ENCODE assay signal across 19 cellular contexts in genomic region chr2:46831037-46831868, GRCh38.
DNase-seq lines count a peak whose midpoint lies in the region; ATAC-seq and TF ChIP-seq lines count a peak whose summit lies in the region.
"Had no signal": no experiment of that assay in that cellular context is flagged by ENCODE, and none has a peak within 500 bp of the region (broad histone marks: within the 10 kb centered on the region; RNA-seq: fewer than 3 reads in every experiment).

No MANE protein-coding gene starts in this region.

- peak; percentile 76 for ATAC-seq in IMR-90 (ENCODE audit: low read depth)
- no peak for ATAC-seq in foreskin keratinocyte
- ATAC-seq in GM19395 (IDR thresholded peaks at IDR 0.05; ENCODE audit: unreplicated experiment) = no peak
- ATAC-seq: psoas muscle; stimulated activated naive B cell treated with anti-CD40 and anti-IgM and Interleukin-4, amounts not matched to agents 10 μg/mL and 1 μg/mL and 100 μg/mL, for 72 hours had no signal

- H3K4me2 ChIP-seq in IMR-90 (ENCODE audit: low read depth, low read length) = peak overlapping the region; percentile 37

- H3K27ac ChIP-seq in IMR-90 (ENCODE audit: insufficient read depth, low read length) = peak overlapping the region; percentile 97
- H3K27ac ChIP-seq in sigmoid colon = peak overlapping the region; percentile 10 to 35 (median 31)
- no peak overlapping the region for H3K27ac ChIP-seq in foreskin keratinocyte
- H3K27ac ChIP-seq: psoas muscle, SJCRH30 had no signal

- CTCF ChIA-PET in IMR-90 (lab: Yijun Ruan, JAX) = no interaction called here

- TF ChIP-seq POLR2A in IMR-90 (IDR thresholded peaks at IDR 0.05; ENCODE audit: low read depth, low read length) = no peak
- TF ChIP-seq POLR2A in sigmoid colon (IDR thresholded peaks at IDR 0.05) = no peak

- H3K9me3 ChIP-seq in IMR-90 (ENCODE audit: control insufficient read depth, insufficient read depth, low read length) (peaks cover 7% of the 10 kb centered on the region), sigmoid colon (no peaks in the 10 kb centered on the region)
- H3K9me3 ChIP-seq: psoas muscle had no signal

- H3K23ac ChIP-seq in IMR-90 (ENCODE audit: low read depth, low read length) = peak overlapping the region; percentile 80

- peak overlapping the region; percentile 100 for H3K18ac ChIP-seq in IMR-90 (ENCODE audit: low read depth, low read length)

- TF ChIP-seq EP300 in sigmoid colon (IDR thresholded peaks at IDR 0.05) = no peak

- peak overlapping the region; percentile 89 for H2BK120ac ChIP-seq in IMR-90 (ENCODE audit: low read depth, low read length)

- H4K5ac ChIP-seq in IMR-90 (ENCODE audit: low read depth, low read length) = peak overlapping the region; percentile 99

- DNase-seq in AG08396 (ENCODE audit: low spot score) (peak; percentile 0), IMR-90 (peak; percentile 76), fibroblast of peridontal ligament (ENCODE audit: extremely low read depth) (peak; percentile 86), sigmoid colon (no peak), NCI-H345 (lab: John Stamatoyannopoulos, UW) (no peak), foreskin keratinocyte (no peak), NCI-H526 (lab: John Stamatoyannopoulos, UW) (no peak)
- DNase-seq: activated CD4-positive, CD25-positive, alpha-beta regulatory T cell treated with anti-CD3 and anti-CD28 coated beads, Interleukin-2, amount 50 U/mL, for 72 hours; AML-193; aorta; Caco-2; NCI-H2029; NCI-H510A; nephron progenitor cell; psoas muscle; SJCRH30; stimulated activated naive B cell treated with anti-CD40 and anti-IgM and Interleukin-4, amounts not matched to agents 10 μg/mL and 1 μg/mL and 100 μg/mL, for 72 hours; T1000 had no signal

- no peak overlapping the region for H2AK9ac ChIP-seq in IMR-90 (replicated peaks; ENCODE audit: low read depth, low read length, poor library complexity)

- H3K4ac ChIP-seq in IMR-90 (ENCODE audit: low read depth, low read length) = peak overlapping the region; percentile 95

- WGBS in IMR-90 (ENCODE audit: extremely low coverage in 2 of 2, insufficient read length in 1 of 2), 2 experiments = no CpG with 5 or more reads among the region's 7 CpGs
- WGBS in sigmoid colon, 2 donors = 71 to 79% methylated on average over 7 of the region's 7 CpGs

- H4K20me1 ChIP-seq in IMR-90 (ENCODE audit: insufficient read depth, low read length) = no peaks in the 10 kb centered on the region

- H4K8ac ChIP-seq in IMR-90 (ENCODE audit: low read depth in 2 of 2, low read length in 2 of 2) = peak overlapping the region; percentile 88 to 90

- H3K14ac ChIP-seq in IMR-90 (replicated peaks; ENCODE audit: low read depth, low read length) = peak overlapping the region; percentile 59

- peaks cover 34% of the 10 kb centered on the region for H3K9me1 ChIP-seq in IMR-90 (ENCODE audit: insufficient read depth, low read length)

- peak overlapping the region; percentile 97 for H4K91ac ChIP-seq in IMR-90 (ENCODE audit: insufficient read depth, low read depth, low read length)

- H2BK15ac ChIP-seq in IMR-90 (ENCODE audit: low read depth, low read length) = peak overlapping the region; percentile 95; the same call in 2 of the 3 replicates

- H3K56ac ChIP-seq in IMR-90 (ENCODE audit: extremely low read depth, insufficient read depth, low read length) = peak overlapping the region; percentile 42

- no peak for TF ChIP-seq RAD21 in IMR-90 (IDR thresholded peaks at IDR 0.05; ENCODE audit: low read length)

- H3K79me1 ChIP-seq in IMR-90 (ENCODE audit: low read depth in 1 of 2, low read length in 2 of 2) = peaks cover 0 to 48% of the 10 kb centered on the region in 2 experiments; a peak in 2 of 4 replicates

- H3K9ac ChIP-seq in IMR-90 (ENCODE audit: low read depth, low read length) = peak overlapping the region; percentile 32; the same call in 1 of the 2 replicates

- no peak overlapping the region for H2AFZ ChIP-seq in IMR-90 (replicated peaks; ENCODE audit: low read length, poor library complexity)

- H3K4me3 ChIP-seq in IMR-90 (ENCODE audit: insufficient read depth, low read depth, low read length) (no peak overlapping the region), sigmoid colon (no peak overlapping the region)
- H3K4me3 ChIP-seq: psoas muscle, SJCRH30 had no signal

- dilution Hi-C loops in IMR-90 (cut with HindIII; ENCODE audit: low sequenced_read_pairs, unreplicated experiment) = no loop called here

- H3K27me3 ChIP-seq in IMR-90 (ENCODE audit: control insufficient read depth, insufficient read depth, low read length) (no peaks in the 10 kb centered on the region), sigmoid colon (no peaks in the 10 kb centered on the region), foreskin keratinocyte (no peaks in the 10 kb centered on the region)
- H3K27me3 ChIP-seq: SJCRH30 had no signal

- POLR2A ChIA-PET in IMR-90 (lab: Charles Lee; ENCODE audit: unreplicated experiment) = no interaction called here

- H2BK5ac ChIP-seq in IMR-90 (ENCODE audit: low read depth, low read length, poor library complexity, severe bottlenecking) = peak overlapping the region; percentile 97

- H2AK5ac ChIP-seq in IMR-90 (ENCODE audit: low read depth, low read length) = peak overlapping the region; percentile 98

- BruUV-seq in IMR-90 (replicated peaks; lab: Mats Ljungman, UMichigan) = no TSS peak

- no peaks in the 10 kb centered on the region for H3K36me3 ChIP-seq in IMR-90 (ENCODE audit: control insufficient read depth, insufficient read depth, low read length)
- no peaks in the 10 kb centered on the region for H3K36me3 ChIP-seq in sigmoid colon
- H3K36me3 ChIP-seq: SJCRH30 had no signal

- intact Hi-C loops in IMR-90 (cut with micrococcal nuclease) (loop anchor here (2.0 kb wide), 1 partner anchor 16 kb away; no protein-coding TSS in a partner anchor), sigmoid colon (cut with DNase I) (no loop called here)

- TF ChIP-seq CTCF in IMR-90 (conservative IDR thresholded peaks at IDR 0.05; ENCODE audit: low read depth, low read length) = no peak
- TF ChIP-seq CTCF in sigmoid colon (IDR thresholded peaks at IDR 0.05) = no peak
- TF ChIP-seq CTCF in foreskin keratinocyte (conservative IDR thresholded peaks at IDR 0.05) = no peak

- peaks cover 40% of the 10 kb centered on the region for H3K4me1 ChIP-seq in IMR-90 (ENCODE audit: control insufficient read depth, insufficient read depth, low read length)
- H3K4me1 ChIP-seq in sigmoid colon = peaks cover 0 to 9% (median 3%) of the 10 kb centered on the region in 4 donors
- H3K4me1 ChIP-seq in foreskin keratinocyte = no peaks in the 10 kb centered on the region
- H3K4me1 ChIP-seq: psoas muscle, SJCRH30 had no signal

- H2BK20ac ChIP-seq in IMR-90 (ENCODE audit: low read depth, low read length) = peak overlapping the region; percentile 94

- in situ Hi-C loops in IMR-90 (cut with MboI; ENCODE audit: low sequenced_read_pairs) = no loop called here

TF ChIP-seq in IMR-90, 13 proteins besides CTCF, POLR2A, EP300 and RAD21:
- TF ChIP-seq BHLHE40 (IDR thresholded peaks at IDR 0.05; ENCODE audit: low read depth, low read length) = peak; percentile 64; the same call in 1 of the 2 replicates
- TF ChIP-seq, protein P1, sequence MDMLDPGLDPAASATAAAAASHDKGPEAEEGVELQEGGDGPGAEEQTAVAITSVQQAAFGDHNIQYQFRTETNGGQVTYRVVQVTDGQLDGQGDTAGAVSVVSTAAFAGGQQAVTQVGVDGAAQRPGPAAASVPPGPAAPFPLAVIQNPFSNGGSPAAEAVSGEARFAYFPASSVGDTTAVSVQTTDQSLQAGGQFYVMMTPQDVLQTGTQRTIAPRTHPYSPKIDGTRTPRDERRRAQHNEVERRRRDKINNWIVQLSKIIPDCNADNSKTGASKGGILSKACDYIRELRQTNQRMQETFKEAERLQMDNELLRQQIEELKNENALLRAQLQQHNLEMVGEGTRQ (IDR thresholded peaks at IDR 0.05; ENCODE audit: low read depth, low read length) = peak; percentile 72
- TF ChIP-seq CEBPB (IDR thresholded peaks at IDR 0.05; ENCODE audit: low read depth, low read length) = peak; percentile 88
- no peak for TF ChIP-seq MXI1 (IDR thresholded peaks at IDR 0.05; ENCODE audit: borderline replicate concordance, low read depth, low read length)
- peak; percentile 68 for TF ChIP-seq MAFK (IDR thresholded peaks at IDR 0.05; ENCODE audit: low read depth, low read length)
- peak; percentile 28; the same call in 1 of the 2 replicates for TF ChIP-seq NFE2L2 (IDR thresholded peaks at IDR 0.05; ENCODE audit: low read depth, low read length)
- no peak for TF ChIP-seq SMC3 (IDR thresholded peaks at IDR 0.05; ENCODE audit: low read depth, low read length)

Comparison
In these comparisons a context has a peak if more than half of its experiments do, and no peak if none do; other contexts are left out.
1. DNase-seq: peak in AG08396 (single experiment), IMR-90 (single experiment) and fibroblast of peridontal ligament (single experiment); none in sigmoid colon (single experiment), NCI-H345 (single experiment), foreskin keratinocyte (0 of 2) and NCI-H526 (0 of 2).